Comparison of ENCODE assay signal across 8 cellular contexts in the genomic region with DNA sequence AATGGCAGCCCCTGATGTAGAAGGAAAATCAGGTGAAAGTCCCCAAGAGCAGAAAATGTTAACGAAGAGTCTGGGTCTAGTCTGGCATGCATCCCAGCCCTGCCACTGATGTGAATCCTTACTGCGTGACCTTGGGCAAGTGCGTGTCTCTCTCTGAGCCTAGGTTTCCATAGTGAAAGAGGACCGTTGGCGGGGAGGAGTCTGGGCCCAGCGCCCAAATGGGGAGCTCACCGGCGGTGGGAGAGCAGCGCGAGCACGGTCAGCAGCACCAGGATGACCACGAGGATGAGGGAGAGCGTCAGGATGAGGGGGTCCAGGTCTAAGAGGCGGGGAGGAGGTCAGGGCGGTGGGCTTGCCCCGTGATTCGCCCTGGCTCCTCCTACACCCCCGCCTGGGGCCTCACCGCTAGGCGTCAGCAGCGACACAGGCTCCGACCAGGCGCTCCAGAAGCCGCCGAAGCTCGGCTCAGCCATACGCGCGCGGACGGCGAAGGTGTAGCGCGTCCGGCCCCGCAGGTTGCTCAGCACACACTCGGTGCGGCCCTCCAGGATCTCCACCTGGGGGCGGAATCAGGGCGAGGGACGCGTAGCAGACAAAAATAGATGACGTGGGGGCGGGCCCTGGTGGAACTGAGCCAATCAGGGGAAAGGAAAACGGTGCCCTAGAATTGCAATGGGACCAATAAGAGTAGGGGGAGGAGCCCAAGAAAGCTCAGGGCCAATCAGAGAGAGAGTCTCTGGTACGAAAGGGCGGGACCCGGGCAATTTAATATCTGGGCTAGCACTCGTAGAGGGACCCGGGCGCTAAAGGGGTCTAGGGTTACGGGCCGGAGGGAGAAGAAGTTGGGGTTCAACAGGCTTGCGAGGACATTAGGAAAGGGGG. TPM values are rescaled to one million over a fixed set of nuclear protein-coding genes. Genes with fewer than 3 reads are reported as not detected.
DNase-seq lines count a peak whose midpoint lies in the region; ATAC-seq and TF ChIP-seq lines count a peak whose summit lies in the region.

No MANE protein-coding gene starts in this region.

- peak overlapping the region; percentile 91 for H3K27ac Mint-ChIP-seq in activated naive CD8-positive, alpha-beta T cell treated with anti-CD3 and anti-CD28 coated beads for 36 hours

- peak overlapping the region; percentile 93 for H3K4me3 Mint-ChIP-seq in activated naive CD8-positive, alpha-beta T cell treated with anti-CD3 and anti-CD28 coated beads for 36 hours

- H3K9ac ChIP-seq in parathyroid adenoma = no peak overlapping the region

- peaks cover 19% of the 10 kb centered on the region for H3K36me3 Mint-ChIP-seq in activated naive CD8-positive, alpha-beta T cell treated with anti-CD3 and anti-CD28 coated beads for 36 hours

- H3K9me3 ChIP-seq in HAP-1 = no peaks in the 10 kb centered on the region
- no peaks in the 10 kb centered on the region for H3K9me3 ChIP-seq in MG63
- no peaks in the 10 kb centered on the region for H3K9me3 ChIP-seq in parathyroid adenoma (ENCODE audit: control insufficient read depth, low read length)
- H3K9me3 ChIP-seq in tibial nerve = no peaks in the 10 kb centered on the region

- peak overlapping the region; percentile 58 for H3K27ac ChIP-seq in parathyroid adenoma
- peak overlapping the region; percentile 48 to 92 (median 84) for H3K27ac ChIP-seq in tibial nerve

- WGBS in tibial nerve, 2 donors = 0 to 2% methylated on average over 44 to 52 of the region's 54 CpGs

- H3K27me3 ChIP-seq in HAP-1 (ENCODE audit: low read depth) = no peaks in the 10 kb centered on the region
- peaks cover 9% of the 10 kb centered on the region; the same call in 1 of the 2 replicates for H3K27me3 ChIP-seq in MG63
- no peaks in the 10 kb centered on the region for H3K27me3 ChIP-seq in parathyroid adenoma (ENCODE audit: control insufficient read depth, insufficient read depth, low read length)
- H3K27me3 ChIP-seq in tibial nerve = peaks cover 0 to 31% of the 10 kb centered on the region in 2 donors

- in situ Hi-C loops in HAP-1 (cut with MboI; ENCODE audit: low sequenced_read_pairs) = no loop called here

- ATAC-seq in Right ventricle myocardium superior (ENCODE audit: poor library complexity) = peak; percentile 91

- H3K36me3 ChIP-seq in HAP-1 (replicated peaks) (peaks cover 6% of the 10 kb centered on the region; the same call in 1 of the 2 replicates), MG63 (peaks cover 5% of the 10 kb centered on the region), parathyroid adenoma (ENCODE audit: control insufficient read depth, insufficient read depth, low read length) (no peaks in the 10 kb centered on the region), tibial nerve (peaks cover 0 to 6% (median 0%) of the 10 kb centered on the region in 3 donors)

- peaks cover 34% of the 10 kb centered on the region for H3K4me1 Mint-ChIP-seq in activated naive CD8-positive, alpha-beta T cell treated with anti-CD3 and anti-CD28 coated beads for 36 hours

- intact Hi-C loops in Right ventricle myocardium superior (cut with DNase I) = loop anchor here (10.0 kb wide), 2 partner anchors 54 to 86 kb away; partner anchors contain the start of genes ODAD3, PRKCSH and TSPAN16

- peak overlapping the region; percentile 91 for H3K4me2 ChIP-seq in parathyroid adenoma (ENCODE audit: low read length)

- H3K27me3 Mint-ChIP-seq in activated naive CD8-positive, alpha-beta T cell treated with anti-CD3 and anti-CD28 coated beads for 36 hours = peaks cover 33% of the 10 kb centered on the region

- H3K9me3 Mint-ChIP-seq in activated naive CD8-positive, alpha-beta T cell treated with anti-CD3 and anti-CD28 coated beads for 36 hours = no peaks in the 10 kb centered on the region

- peak; percentile 97 for TF ChIP-seq CTCF in parathyroid adenoma (IDR thresholded peaks at IDR 0.05)
- TF ChIP-seq CTCF in tibial nerve (IDR thresholded peaks at IDR 0.05) = peak; percentile 59 to 95 (median 85)

- H3K4me1 ChIP-seq in HAP-1 = peaks cover 22% of the 10 kb centered on the region
- H3K4me1 ChIP-seq in parathyroid adenoma = peaks cover 5% of the 10 kb centered on the region
- peaks cover 0 to 68% (median 35%) of the 10 kb centered on the region in 4 donors for H3K4me1 ChIP-seq in tibial nerve

- TF ChIP-seq POLR2A in tibial nerve (IDR thresholded peaks at IDR 0.05) = peak; percentile 58 to 76

- peak in 1 of 2 donors; percentile 92 for TF ChIP-seq EP300 in tibial nerve (IDR thresholded peaks at IDR 0.05)

- H2AFZ ChIP-seq in parathyroid adenoma = peak overlapping the region; percentile 68

- H3K4me3 ChIP-seq in HAP-1 (peak overlapping the region; percentile 52), MG63 (peak overlapping the region; percentile 64), parathyroid adenoma (ENCODE audit: low read depth, low read length) (peak overlapping the region; percentile 69), tibial nerve (peak overlapping the region; percentile 40 to 72 (median 67))

- peak; percentile 98 for DNase-seq in GM03348 (ENCODE audit: low spot score)
- peak; percentile 98 to 99 for DNase-seq in HAP-1 (ENCODE audit: low spot score in 2 of 2)
- DNase-seq in MG63 = peak; percentile 98
- peak; percentile 91 for DNase-seq in SKM-1 (lab: John Stamatoyannopoulos, UW; ENCODE audit: unreplicated experiment)
- peak; percentile 97 for DNase-seq in activated naive CD8-positive, alpha-beta T cell treated with anti-CD3 and anti-CD28 coated beads for 36 hours
- peak; percentile 96 for DNase-seq in Right ventricle myocardium superior
- peak; percentile 92 to 95 for DNase-seq in tibial nerve (ENCODE audit: low spot score in 2 of 2)

- H3K79me2 ChIP-seq in parathyroid adenoma = peaks cover 3% of the 10 kb centered on the region

RNA-seq across cellular contexts. Expression of gene EPOR, which starts 3.2 kb away (rescaled TPM):
- total RNA-seq in MG63 (2014; rRNA removed; shearing (Covaris generic); ENCODE audit: low replicate concordance) = 2.6 and 2.9 TPM in 2 replicates
- 1 to 10 TPM; 3.6 to 4.5 TPM for total RNA-seq in activated naive CD8-positive, alpha-beta T cell treated with anti-CD3 and anti-CD28 coated beads for 36 hours
- total RNA-seq in Right ventricle myocardium superior (9.2 TPM), tibial nerve (10 to 100 TPM in 1 of 4 donors, 1 to 10 TPM in 3; 3.5 to 10.0 (median 7.5) TPM)

RNA-seq across cellular contexts. Expression of gene SWSAP1, which starts 6.4 kb away (rescaled TPM):
- total RNA-seq in MG63 (2014; rRNA removed; shearing (Covaris generic); ENCODE audit: low replicate concordance) = 1.3 and 3.1 TPM in 2 replicates
- 1 to 10 TPM; 2.1 to 2.2 TPM for total RNA-seq in activated naive CD8-positive, alpha-beta T cell treated with anti-CD3 and anti-CD28 coated beads for 36 hours
- 1.2 TPM for total RNA-seq in Right ventricle myocardium superior
- total RNA-seq in tibial nerve = 1 to 10 TPM; 2.3 to 5.7 (median 2.8) TPM

RNA-seq across cellular contexts. Expression of gene PLPPR2, which starts 25.7 kb away (rescaled TPM):
- total RNA-seq in MG63 (2014; rRNA removed; shearing (Covaris generic); ENCODE audit: low replicate concordance) = 3.9 and 12.3 TPM in 2 replicates
- 1 to 10 TPM in 1 of 2 experiments, under 1 TPM in 1; 0.70 to 1.2 TPM for total RNA-seq in activated naive CD8-positive, alpha-beta T cell treated with anti-CD3 and anti-CD28 coated beads for 36 hours
- total RNA-seq in Right ventricle myocardium superior (13.7 TPM), tibial nerve (10 to 100 TPM; 20.1 to 82.2 (median 33.8) TPM)

RNA-seq across cellular contexts. Expression of gene CCDC159, which starts 34.6 kb away (rescaled TPM):
- total RNA-seq in MG63 (2014; rRNA removed; shearing (Covaris generic); ENCODE audit: low replicate concordance) = 5.4 and 9.0 TPM in 2 replicates
- total RNA-seq in activated naive CD8-positive, alpha-beta T cell treated with anti-CD3 and anti-CD28 coated beads for 36 hours = 1 to 10 TPM; 6.9 to 8.3 TPM
- 18.8 TPM for total RNA-seq in Right ventricle myocardium superior
- total RNA-seq in tibial nerve = 10 to 100 TPM; 23.2 to 33.7 (median 30.8) TPM

RNA-seq across cellular contexts. Expression of gene TMEM205, which starts 34.8 kb away (rescaled TPM):
- total RNA-seq in MG63 (2014; rRNA removed; shearing (Covaris generic); ENCODE audit: low replicate concordance) = 139 and 195 TPM in 2 replicates
- total RNA-seq in activated naive CD8-positive, alpha-beta T cell treated with anti-CD3 and anti-CD28 coated beads for 36 hours = 10 to 100 TPM; 20.1 to 22.5 TPM
- total RNA-seq in Right ventricle myocardium superior (105 TPM), tibial nerve (100 to 1,000 TPM; 145 to 238 (median 189) TPM)

Comparison
In these comparisons a context has a peak if more than half of its experiments do, and no peak if none do; other contexts are left out.
1. Peak in every context shown above with its lines: DNase-seq, ATAC-seq, H3K4me3 ChIP-seq and H3K27ac ChIP-seq.